9 cellular contexts compared by ENCODE assay signal in genomic region chr10:133307776-133308430, GRCh38. TPM values are rescaled to one million over a fixed set of nuclear protein-coding genes. Genes with fewer than 3 reads are reported as not detected.
DNase-seq lines count a peak whose midpoint lies in the region; ATAC-seq and TF ChIP-seq lines count a peak whose summit lies in the region.
"Had no signal": no experiment of that assay in that cellular context is flagged by ENCODE, and none has a peak within 500 bp of the region (broad histone marks: within the 10 kb centered on the region; RNA-seq: fewer than 3 reads in every experiment).

No MANE protein-coding gene starts in this region.

- H3K4me2 ChIP-seq in parathyroid adenoma (ENCODE audit: low read length) = peak overlapping the region; percentile 88

- DNase-seq in CD4-positive, alpha-beta T cell = peak; percentile 79 to 92 (median 86)
- DNase-seq in GM19240 (ENCODE audit: insufficient read length, low spot score) (peak; percentile 67), HPDE6-E6E7 (ENCODE audit: extremely low spot score) (peak; percentile 52), Peyer's patch (peak; percentile 92 to 96 (median 95)), germinal center (ENCODE audit: low spot score) (peak; percentile 74), type B pancreatic cell (ENCODE audit: extremely low spot score, unreplicated experiment) (peak; percentile 83)
- DNase-seq in activated T-helper 9 cell treated with anti-CD3 and anti-CD28 coated beads, Interleukin-2, amount 50 U/mL, for 16 hours (ENCODE audit: low read depth) = peak; percentile 76

- peak overlapping the region; percentile 99 for H3K27ac Mint-ChIP-seq in CD4-positive, alpha-beta T cell
- H3K27ac Mint-ChIP-seq in type B pancreatic cell = peak overlapping the region; percentile 100

- peak; percentile 94 for TF ChIP-seq CTCF in CD4-positive, alpha-beta T cell (IDR thresholded peaks at IDR 0.05)
- peak; percentile 37 to 83 (median 76) for TF ChIP-seq CTCF in Peyer's patch (IDR thresholded peaks at IDR 0.05)
- peak; percentile 91 for TF ChIP-seq CTCF in parathyroid adenoma (IDR thresholded peaks at IDR 0.05)
- peak; percentile 75 for TF ChIP-seq CTCF in type B pancreatic cell (conservative IDR thresholded peaks at IDR 0.05)

- peak in 1 of 2 donors; percentile 10 for TF ChIP-seq POLR2A in Peyer's patch (IDR thresholded peaks at IDR 0.05)

- intact Hi-C loops in CD4-positive, alpha-beta T cell (cut with DNase I, micrococcal nuclease) = loop anchor here (1.0 to 5.0 kb wide), 4 partner anchors 47 to 213 kb away; partner anchors contain the start of gene ECHS1 (in 2 of the 2)

- H3K4me3 ChIP-seq in Peyer's patch = peak overlapping the region; percentile 76 to 100 (median 92)
- peak overlapping the region; percentile 76 for H3K4me3 ChIP-seq in parathyroid adenoma (ENCODE audit: low read depth, low read length)

- peak overlapping the region; percentile 84 for H2AFZ ChIP-seq in parathyroid adenoma

- POLR2A ChIA-PET in CD4-positive, alpha-beta T cell (lab: Charles Lee) = interaction anchor here (0.6 to 1.5 kb wide), 10 partner anchors 28 to 83 kb away, joined by 3 to 7 read pairs (median 4); partner anchors contain the start of genes ADAM8 and CALY

- H3K9ac ChIP-seq in parathyroid adenoma = peak overlapping the region; percentile 82

- peaks cover 26% of the 10 kb centered on the region for H3K4me1 Mint-ChIP-seq in CD4-positive, alpha-beta T cell (ENCODE audit: low read depth)
- H3K4me1 Mint-ChIP-seq in type B pancreatic cell (ENCODE audit: unreplicated experiment) = peaks cover 19% of the 10 kb centered on the region

- peaks cover 58% of the 10 kb centered on the region for H3K36me3 Mint-ChIP-seq in CD4-positive, alpha-beta T cell (ENCODE audit: low read depth)
- H3K36me3 Mint-ChIP-seq in type B pancreatic cell = peaks cover 7% of the 10 kb centered on the region

- ATAC-seq in CD4-positive, alpha-beta T cell (ENCODE audit: poor library complexity) = peak; percentile 71

- H3K79me2 ChIP-seq in parathyroid adenoma = peaks cover 38% of the 10 kb centered on the region

- CTCF ChIA-PET in CD4-positive, alpha-beta T cell (lab: Charles Lee) = interaction anchor here (0.8 to 1.9 kb wide), 14 partner anchors 8 to 208 kb away, joined by 3 to 20 read pairs (median 4); partner anchors contain the start of genes ADAM8 and FUOM

- no peaks in the 10 kb centered on the region for H3K9me3 Mint-ChIP-seq in CD4-positive, alpha-beta T cell
- H3K9me3 Mint-ChIP-seq in type B pancreatic cell = no peaks in the 10 kb centered on the region

- peak overlapping the region; percentile 99 for H3K4me3 Mint-ChIP-seq in CD4-positive, alpha-beta T cell
- peak overlapping the region; percentile 100 for H3K4me3 Mint-ChIP-seq in type B pancreatic cell

- no peaks in the 10 kb centered on the region for H3K27me3 ChIP-seq in CD4-positive, alpha-beta T cell (ENCODE audit: control insufficient read depth, insufficient read depth, low read length)
- H3K27me3 ChIP-seq in Peyer's patch = no peaks in the 10 kb centered on the region
- H3K27me3 ChIP-seq in parathyroid adenoma (ENCODE audit: control insufficient read depth, insufficient read depth, low read length) = no peaks in the 10 kb centered on the region

- H3K27ac ChIP-seq in CD4-positive, alpha-beta T cell (ENCODE audit: low read depth, low read length) = peak overlapping the region; percentile 99
- H3K27ac ChIP-seq in Peyer's patch = peak overlapping the region; percentile 93 to 99 (median 98)
- peak overlapping the region; percentile 95 for H3K27ac ChIP-seq in parathyroid adenoma

- H3K36me3 ChIP-seq in Peyer's patch (peaks cover 0 to 30% (median 0%) of the 10 kb centered on the region in 3 donors), parathyroid adenoma (ENCODE audit: control insufficient read depth, insufficient read depth, low read length) (no peaks in the 10 kb centered on the region)

- H3K4me1 ChIP-seq in Peyer's patch (peaks cover 0 to 36% (median 6%) of the 10 kb centered on the region in 4 donors), parathyroid adenoma (peaks cover 18% of the 10 kb centered on the region)

- H3K9me3 ChIP-seq in CD4-positive, alpha-beta T cell (ENCODE audit: control insufficient read depth, low read length) = no peaks in the 10 kb centered on the region
- H3K9me3 ChIP-seq in Peyer's patch (no peaks in the 10 kb centered on the region), parathyroid adenoma (ENCODE audit: control insufficient read depth, low read length) (no peaks in the 10 kb centered on the region)

- peaks cover 7% of the 10 kb centered on the region for H3K27me3 Mint-ChIP-seq in CD4-positive, alpha-beta T cell
- peaks cover 5% of the 10 kb centered on the region for H3K27me3 Mint-ChIP-seq in type B pancreatic cell

RNA-seq across cellular contexts. Expression of gene TUBGCP2, which starts 0.8 kb away (rescaled TPM):
- total RNA-seq in CD4-positive, alpha-beta T cell = 10 to 100 TPM; 89.3 to 94.2 TPM
- 10 to 100 TPM; 40.1 to 85.0 (median 67.8) TPM for total RNA-seq in Peyer's patch
- 57.9 and 58.6 TPM in 2 replicates for total RNA-seq in type B pancreatic cell (ENCODE audit: low replicate concordance)

RNA-seq across cellular contexts. Expression of gene ZNF511, which starts 0.8 kb away (rescaled TPM):
- 10 to 100 TPM; 38.1 to 40.9 TPM for total RNA-seq in CD4-positive, alpha-beta T cell
- 10 to 100 TPM; 25.7 to 42.9 (median 30.5) TPM for total RNA-seq in Peyer's patch
- total RNA-seq in type B pancreatic cell (ENCODE audit: low replicate concordance) = 39.7 and 51.9 TPM in 2 replicates

RNA-seq across cellular contexts. Expression of gene CALY, which starts 28.8 kb away (rescaled TPM):
- total RNA-seq in CD4-positive, alpha-beta T cell = 1 to 10 TPM; 3.8 to 3.9 TPM
- total RNA-seq in Peyer's patch (1 to 10 TPM in 2 of 4 donors, under 1 TPM in 1, not detected in 1; 0.88 to 1.6 (median 1.5) TPM), type B pancreatic cell (ENCODE audit: low replicate concordance) (3.6 and 8.5 TPM in 2 replicates)
- total RNA-seq: activated CD8-positive, alpha-beta memory T cell treated with anti-CD3 and anti-CD28 coated beads for 36 hours had no signal

RNA-seq across cellular contexts. Expression of gene ADAM8, which starts 31.2 kb away (rescaled TPM):
- 10 to 100 TPM; 95.6 to 95.9 TPM for total RNA-seq in CD4-positive, alpha-beta T cell
- total RNA-seq in Peyer's patch (10 to 100 TPM in 1 of 4 donors, 1 to 10 TPM in 3; 5.4 to 12.4 (median 6.4) TPM), type B pancreatic cell (ENCODE audit: low replicate concordance) (6.2 and 7.1 TPM in 2 replicates)

RNA-seq across cellular contexts. Expression of gene PRAP1, which starts 39.3 kb away (rescaled TPM):
- total RNA-seq in CD4-positive, alpha-beta T cell = not detected
- total RNA-seq in Peyer's patch (1,000 to 10,000 TPM in 3 of 4 donors, 10 to 100 TPM in 1; 52.8 to 2,204 (median 1,384) TPM), type B pancreatic cell (ENCODE audit: low replicate concordance) (1.3 and 2.8 TPM in 2 replicates)
- total RNA-seq: activated CD8-positive, alpha-beta memory T cell treated with anti-CD3 and anti-CD28 coated beads for 36 hours had no signal

Comparison
In these comparisons a context has a peak if more than half of its experiments do, and no peak if none do; other contexts are left out.
1. Peak in every context shown above with its lines: DNase-seq, ATAC-seq, H3K4me3 ChIP-seq and H3K27ac ChIP-seq.